In genomic region chr21:34582506-34583150, GRCh38 we compare ENCODE assay signal across 8 cellular contexts. TPM values are rescaled to one million over a fixed set of nuclear protein-coding genes. Genes with fewer than 3 reads are reported as not detected.
A peak's percentile ranks its signal among the peaks of the same experiment; 100 is the strongest.
DNase-seq lines count a peak whose midpoint lies in the region; ATAC-seq and TF ChIP-seq lines count a peak whose summit lies in the region.

No MANE protein-coding gene starts in this region.

- peaks cover 4 to 23% (median 5%) of the 10 kb centered on the region in 4 donors for H3K4me1 ChIP-seq in upper lobe of left lung

- no peaks in the 10 kb centered on the region for H3K9me3 ChIP-seq in upper lobe of left lung

- H3K27ac ChIP-seq in upper lobe of left lung, result peak overlapping the region in 1 of 4 donors; percentile 27

- H3K4me3 ChIP-seq in astrocyte of the spinal cord (ENCODE audit: low read depth, low read length) (no peak overlapping the region), upper lobe of left lung (no peak overlapping the region)

- WGBS in upper lobe of left lung, 2 donors, result 70 to 83% methylated on average over 10 of the region's 10 CpGs

- CTCF ChIA-PET in activated CD4-positive, alpha-beta T cell treated with anti-CD3 and anti-CD28 coated beads, Interleukin-2, amount 10 ng/mL, durations not matched to agents 7 days and 5 days (lab: Charles Lee), result interaction anchor here (0.7 kb wide), 1 partner anchor 32 kb away, joined by 3 read pairs; the partner anchor contains the start of gene RCAN1

- H3K27me3 ChIP-seq in upper lobe of left lung, result no peaks in the 10 kb centered on the region

- ATAC-seq in upper lobe of left lung (ENCODE audit: low FRiP score in 2 of 2), result peak; percentile 66 to 82
- no peak for ATAC-seq in HG03095 (IDR thresholded peaks at IDR 0.05; ENCODE audit: unreplicated experiment)
- ATAC-seq in HG03280 (IDR thresholded peaks at IDR 0.05; ENCODE audit: unreplicated experiment), result no peak

- peak; percentile 67 for TF ChIP-seq CTCF in astrocyte of the spinal cord (IDR thresholded peaks at IDR 0.05; ENCODE audit: low read depth, low read length)
- TF ChIP-seq CTCF in upper lobe of left lung (IDR thresholded peaks at IDR 0.05), result peak; percentile 18 to 70 (median 48)

- TF ChIP-seq EP300 in upper lobe of left lung (IDR thresholded peaks at IDR 0.05), result no peak

- in situ Hi-C loops in KBM-7 (cut with MboI; ENCODE audit: low pct_unique_long_range_greater_than_20kb, low sequenced_read_pairs), result no loop called here
- in situ Hi-C loops in astrocyte of the spinal cord (cut with HindIII; ENCODE audit: low sequenced_read_pairs), result no loop called here

- peaks cover 16% of the 10 kb centered on the region for H3K4me1 Mint-ChIP-seq in activated CD4-positive, alpha-beta T cell treated with anti-CD3 and anti-CD28 coated beads, Interleukin-2, amount 10 ng/mL, durations not matched to agents 7 days and 5 days

- H3K36me3 ChIP-seq in upper lobe of left lung, result no peaks in the 10 kb centered on the region

- no peak overlapping the region for H3K4me3 Mint-ChIP-seq in activated CD4-positive, alpha-beta T cell treated with anti-CD3 and anti-CD28 coated beads, Interleukin-2, amount 10 ng/mL, durations not matched to agents 7 days and 5 days

- H3K9me3 Mint-ChIP-seq in activated CD4-positive, alpha-beta T cell treated with anti-CD3 and anti-CD28 coated beads, Interleukin-2, amount 10 ng/mL, durations not matched to agents 7 days and 5 days, result peaks cover 2% of the 10 kb centered on the region

- peak; percentile 7 for DNase-seq in activated CD4-positive, alpha-beta T cell treated with anti-CD3 and anti-CD28 coated beads, Interleukin-2, amount 10 ng/mL, durations not matched to agents 7 days and 5 days
- no peak for DNase-seq in activated CD4-positive, alpha-beta T cell treated with anti-CD3 and anti-CD28 coated beads for 4 hours
- DNase-seq in KBM-7, result peak; percentile 49
- DNase-seq in astrocyte of the spinal cord (ENCODE audit: low read depth, low spot score), result peak; percentile 59
- peak; percentile 77 for DNase-seq in iPS-NIHi7 (ENCODE audit: extremely low spot score)
- DNase-seq in upper lobe of left lung, result no peak

- H3K27me3 Mint-ChIP-seq in activated CD4-positive, alpha-beta T cell treated with anti-CD3 and anti-CD28 coated beads, Interleukin-2, amount 10 ng/mL, durations not matched to agents 7 days and 5 days, result no peaks in the 10 kb centered on the region

- POLR2A ChIA-PET in activated CD4-positive, alpha-beta T cell treated with anti-CD3 and anti-CD28 coated beads, Interleukin-2, amount 10 ng/mL, durations not matched to agents 7 days and 5 days (lab: Charles Lee), result no interaction called here

- H3K36me3 Mint-ChIP-seq in activated CD4-positive, alpha-beta T cell treated with anti-CD3 and anti-CD28 coated beads, Interleukin-2, amount 10 ng/mL, durations not matched to agents 7 days and 5 days (ENCODE audit: low read depth), result peaks cover 4% of the 10 kb centered on the region

- H3K27ac Mint-ChIP-seq in activated CD4-positive, alpha-beta T cell treated with anti-CD3 and anti-CD28 coated beads, Interleukin-2, amount 10 ng/mL, durations not matched to agents 7 days and 5 days, result no peak overlapping the region

- TF ChIP-seq POLR2A in upper lobe of left lung (IDR thresholded peaks at IDR 0.05), result no peak

RNA-seq across cellular contexts. Expression of gene RCAN1, which starts 32.3 kb away (rescaled TPM):
- 1 to 10 TPM; 8.0 to 8.2 TPM for total RNA-seq in activated CD4-positive, alpha-beta T cell treated with anti-CD3 and anti-CD28 coated beads, Interleukin-2, amount 10 ng/mL, durations not matched to agents 7 days and 5 days
- total RNA-seq in upper lobe of left lung, result 10 to 100 TPM; 24.7 to 36.2 (median 29.4) TPM

Comparison
In these comparisons a context has a peak if more than half of its experiments do, and no peak if none do; other contexts are left out.
1. DNase-seq: peak in activated CD4-positive, alpha-beta T cell treated with anti-CD3 and anti-CD28 coated beads, Interleukin-2, amount 10 ng/mL, durations not matched to agents 7 days and 5 days (single experiment), KBM-7 (single experiment), astrocyte of the spinal cord (single experiment) and iPS-NIHi7 (single experiment); none in activated CD4-positive, alpha-beta T cell treated with anti-CD3 and anti-CD28 coated beads for 4 hours (0 of 2) and upper lobe of left lung (0 of 2).
2. ATAC-seq: peak in upper lobe of left lung (2 of 2); none in HG03095 (single experiment) and HG03280 (single experiment).